In the genomic region with DNA sequence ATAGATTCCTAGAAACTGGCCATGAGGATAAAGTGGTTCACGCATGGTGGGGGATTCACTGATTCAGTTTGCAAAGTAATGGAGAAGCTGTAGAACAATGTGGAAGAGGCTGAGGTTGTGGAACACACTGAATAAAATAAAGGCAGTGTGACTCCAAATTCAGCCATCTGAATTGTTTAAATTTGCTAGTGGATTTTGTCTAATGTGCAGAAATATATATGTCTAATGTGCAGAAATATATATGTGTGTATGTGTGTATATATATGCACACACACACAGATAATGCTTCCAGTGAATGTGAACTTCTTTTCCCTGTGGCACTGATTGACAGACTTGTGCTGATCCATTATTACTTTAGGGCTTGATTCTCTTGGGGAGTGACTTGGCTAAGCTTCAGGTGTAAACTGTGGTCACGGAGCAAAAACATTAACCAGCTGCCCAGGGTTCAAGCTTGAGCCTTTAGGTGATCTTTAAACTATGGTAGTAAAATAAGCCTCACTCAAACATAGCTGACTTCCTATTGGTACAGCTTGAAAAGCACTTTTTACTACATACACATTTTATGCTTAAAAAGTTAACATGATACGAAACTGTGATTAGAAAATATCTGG, we compare ENCODE assay signal across 25 cellular contexts. TPM values are rescaled to one million over a fixed set of nuclear protein-coding genes. Genes with fewer than 3 reads are reported as not detected.
A peak's percentile ranks its signal among the peaks of the same experiment; 100 is the strongest.
DNase-seq lines count a peak whose midpoint lies in the region; ATAC-seq and TF ChIP-seq lines count a peak whose summit lies in the region.
"Had no signal": no experiment of that assay in that cellular context is flagged by ENCODE, and none has a peak within 500 bp of the region (broad histone marks: within the 10 kb centered on the region; RNA-seq: fewer than 3 reads in every experiment).

No MANE protein-coding gene starts in this region.

- peaks cover 39% of the 10 kb centered on the region for H3K4me1 Mint-ChIP-seq in glutamatergic neuron (ENCODE audit: low read depth, unreplicated experiment)

- peaks cover 16% of the 10 kb centered on the region for H3K36me3 Mint-ChIP-seq in glutamatergic neuron (ENCODE audit: unreplicated experiment)

- TF ChIP-seq CTCF in glutamatergic neuron (IDR thresholded peaks at IDR 0.05; ENCODE audit: partially characterized antibody, unreplicated experiment) (no peak), right lobe of liver (IDR thresholded peaks at IDR 0.05) (no peak), prostate gland (IDR thresholded peaks at IDR 0.05) (no peak), GM13976 (IDR thresholded peaks at IDR 0.05; ENCODE audit: borderline replicate concordance, control extremely low read depth, extremely low read depth, insufficient read depth, missing control alignments) (no peak)

- peaks cover 12% of the 10 kb centered on the region for H3K9me3 Mint-ChIP-seq in glutamatergic neuron (ENCODE audit: unreplicated experiment)

- H3K36me3 ChIP-seq in right lobe of liver, result peaks cover 0 to 13% (median 8%) of the 10 kb centered on the region in 4 donors
- H3K36me3 ChIP-seq in prostate gland, result no peaks in the 10 kb centered on the region
- H3K36me3 ChIP-seq: SJCRH30 had no signal

- no peaks in the 10 kb centered on the region for H3K27me3 ChIP-seq in right lobe of liver
- no peaks in the 10 kb centered on the region for H3K27me3 ChIP-seq in prostate gland (replicated peaks; ENCODE audit: insufficient read depth)
- H3K27me3 ChIP-seq: Peyer's patch, SJCRH30 had no signal

- peaks cover 0 to 26% (median 5%) of the 10 kb centered on the region in 4 donors for H3K4me1 ChIP-seq in right lobe of liver
- H3K4me1 ChIP-seq in prostate gland (replicated peaks), result peaks cover 5% of the 10 kb centered on the region

- 36% methylated on average over 3 of the region's 3 CpGs for WGBS in right lobe of liver (ENCODE audit: insufficient coverage, low coverage, low lambda C conversion rate, missing lambda C conversion rate)
- 90% methylated on average over 3 of the region's 3 CpGs for whole genome bisulfite sequencing in prostate gland

- TF ChIP-seq POLR2A in right lobe of liver (IDR thresholded peaks at IDR 0.05), result no peak
- no peak for TF ChIP-seq POLR2A in prostate gland (IDR thresholded peaks at IDR 0.05)
- TF ChIP-seq POLR2A in GM18505 (IDR thresholded peaks at IDR 0.05; ENCODE audit: borderline replicate concordance, extremely low read depth, insufficient read depth, insufficient read length), result no peak

- peak overlapping the region; percentile 92 for H3K4me3 Mint-ChIP-seq in glutamatergic neuron (ENCODE audit: unreplicated experiment)

- H3K9me3 ChIP-seq in right lobe of liver (no peaks in the 10 kb centered on the region), prostate gland (no peaks in the 10 kb centered on the region)
- H3K9me3 ChIP-seq: Peyer's patch, SJCRH30 had no signal

- in situ Hi-C loops in GM13976 (cut with MboI; ENCODE audit: low sequenced_read_pairs, unreplicated experiment), result no loop called here

- H3K27ac ChIP-seq in right lobe of liver (peak overlapping the region in 2 of 3 donors; percentile 99), prostate gland (no peak overlapping the region)
- H3K27ac ChIP-seq: 22Rv1, C4-2B, SJCRH30 had no signal

- H3K27ac Mint-ChIP-seq in glutamatergic neuron (ENCODE audit: unreplicated experiment), result peak overlapping the region; percentile 91

- intact Hi-C loops in right lobe of liver (cut with DNase I) (loop anchor here in 1 of 2 donors (10.0 kb wide), 1 partner anchor 95 kb away; a partner anchor contains a TSS), prostate gland (cut with DNase I) (loop anchor here (5.0 kb wide), 2 partner anchors 113 to 182 kb away; no protein-coding TSS in a partner anchor)

- peaks cover 4% of the 10 kb centered on the region for H3K27me3 Mint-ChIP-seq in glutamatergic neuron (ENCODE audit: unreplicated experiment)

- peak; percentile 14 for DNase-seq in DMS 273 (lab: John Stamatoyannopoulos, UW; ENCODE audit: unreplicated experiment)
- DNase-seq in DMS 273 treated with DMSO at 0.1 percent for 48 hours (lab: John Stamatoyannopoulos, UW), result no peak
- no peak for DNase-seq in glutamatergic neuron
- DNase-seq in right lobe of liver, result peak in 1 of 3 donors; percentile 68
- no peak for DNase-seq in stimulated activated CD4-positive, alpha-beta T cell treated with anti-CD3 and anti-CD28 coated beads, Interleukin-2, amount 100 ng/mL, for 24 hours
- no peak for DNase-seq in prostate gland (ENCODE audit: low spot score)
- no peak for DNase-seq in GM13976 (ENCODE audit: low spot score)
- DNase-seq: ACHN; Calu3; CD8-positive, alpha-beta memory T cell; EL; GF-D8; H7; NCI-H1105; NCI-H146; NCI-H2029; NCI-H2227 treated with DMSO at 0.1 percent for 48 hours; NCI-H510A; NCI-H748 treated with DMSO at 0.1 percent for 48 hours; Peyer's patch; SJCRH30 had no signal

- H3K4me3 ChIP-seq in right lobe of liver (peak overlapping the region in 2 of 3 donors; percentile 65 to 68), prostate gland (no peak overlapping the region)
- H3K4me3 ChIP-seq: SJCRH30 had no signal

- ATAC-seq in right lobe of liver, result peak in 1 of 4 donors; percentile 9
- ATAC-seq in GM18505 (IDR thresholded peaks at IDR 0.05; ENCODE audit: unreplicated experiment), result no peak

RNA-seq across cellular contexts. Expression of a gene that starts 3.5 kb away (rescaled TPM):
- total RNA-seq in glutamatergic neuron (ENCODE audit: unreplicated experiment) (15.9 TPM), right lobe of liver (10 to 100 TPM; 16.3 to 53.5 (median 37.6) TPM), prostate gland (1 to 10 TPM; 2.4 to 7.1 TPM)
- total RNA-seq: OCI-LY7 had no signal

RNA-seq across cellular contexts. Expression of a gene that starts 58.5 kb away (rescaled TPM):
- total RNA-seq in glutamatergic neuron (ENCODE audit: unreplicated experiment), result 2.9 TPM
- total RNA-seq in right lobe of liver, result 1 to 10 TPM; 1.2 to 5.0 (median 2.9) TPM
- total RNA-seq in prostate gland, result 10 to 100 TPM; 12.3 to 15.1 TPM
- total RNA-seq: CD8-positive, alpha-beta memory T cell; OCI-LY7 had no signal

Comparison
In these comparisons a context has a peak if more than half of its experiments do, and no peak if none do; other contexts are left out.
1. H3K27ac ChIP-seq: peak in right lobe of liver (2 of 3); none in prostate gland (0 of 2).
2. H3K4me3 ChIP-seq: peak in right lobe of liver (2 of 3); none in prostate gland (0 of 2).